In the genomic region with DNA sequence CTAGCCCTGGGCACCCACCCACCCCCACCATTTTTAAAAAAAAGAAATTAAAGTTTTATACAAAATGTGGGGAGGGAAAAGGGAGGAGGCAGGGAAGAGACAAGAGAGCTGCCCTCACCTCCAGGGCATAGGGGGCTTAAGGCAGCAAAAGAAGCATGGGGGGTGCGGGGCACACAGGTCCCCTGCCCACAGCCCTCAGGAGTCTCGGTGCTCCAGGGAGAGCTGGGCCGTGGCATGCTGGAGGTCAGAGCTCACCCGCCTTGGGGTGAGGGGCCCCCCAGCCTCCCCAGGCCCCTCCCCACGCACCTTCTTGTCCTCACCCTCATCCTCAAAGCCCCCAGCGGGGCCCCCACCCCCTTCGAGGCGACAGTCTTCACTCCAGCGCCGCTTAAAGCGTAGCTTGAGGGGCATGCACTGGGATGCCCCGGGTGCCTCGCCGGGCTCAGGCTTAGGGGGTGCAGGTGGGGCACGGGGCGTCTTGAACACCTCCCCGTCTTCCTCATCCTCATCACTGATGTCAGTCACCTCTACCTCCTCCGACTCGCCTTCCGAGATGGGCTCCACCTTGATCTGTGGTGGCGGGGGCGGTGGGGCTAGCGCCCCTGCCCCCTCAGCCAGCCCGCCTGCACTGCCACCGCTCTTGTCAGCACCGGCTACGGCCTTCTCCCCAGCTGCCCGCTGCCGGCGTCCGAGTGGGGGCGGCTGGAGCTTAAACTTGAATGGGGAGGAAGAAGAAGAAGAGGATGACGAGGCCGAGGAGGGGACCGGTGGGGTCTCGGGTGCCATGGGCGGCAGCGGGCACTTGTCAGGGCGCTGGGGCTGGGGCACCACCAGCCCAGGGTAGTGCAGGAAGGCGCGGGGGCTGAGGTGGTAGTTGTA, we compare ENCODE assay signal across 21 cellular contexts. TPM values are rescaled to one million over a fixed set of nuclear protein-coding genes. Genes with fewer than 3 reads are reported as not detected.
A peak's percentile ranks its signal among the peaks of the same experiment; 100 is the strongest.
DNase-seq lines count a peak whose midpoint lies in the region; ATAC-seq and TF ChIP-seq lines count a peak whose summit lies in the region.
"Had no signal": no experiment of that assay in that cellular context is flagged by ENCODE, and none has a peak within 500 bp of the region (broad histone marks: within the 10 kb centered on the region; RNA-seq: fewer than 3 reads in every experiment).

No MANE protein-coding gene starts in this region.

- no peak overlapping the region for H3K27ac Mint-ChIP-seq in endothelial cell (ENCODE audit: unreplicated experiment)
- H3K27ac Mint-ChIP-seq: activated CD4-positive, alpha-beta T cell treated with anti-CD3 and anti-CD28 coated beads, Interleukin-2, amount 10 ng/mL, durations not matched to agents 24 days and 14 days had no signal

- H3K4me2 ChIP-seq in SK-N-SH (peak overlapping the region; percentile 11; the same call in 1 of the 2 replicates), smooth muscle cell (no peak overlapping the region), hepatocyte (no peak overlapping the region)

- TF ChIP-seq CTCF in SK-N-SH (IDR thresholded peaks at IDR 0.05) (no peak), HEK293 (tag by site-specific recombination; IDR thresholded peaks at IDR 0.05) (no peak), dorsolateral prefrontal cortex (IDR thresholded peaks at IDR 0.05 in 54 of 56, conservative IDR thresholded peaks at IDR 0.05 in 2 of 56; ENCODE audit: low read depth in 1 of 56, partially characterized antibody in 56 of 56) (no peak), smooth muscle cell (IDR thresholded peaks at IDR 0.05; ENCODE audit: borderline replicate concordance, insufficient read depth, poor library complexity, severe bottlenecking) (no peak), hepatocyte (IDR thresholded peaks at IDR 0.05; ENCODE audit: poor library complexity) (no peak), endothelial cell (IDR thresholded peaks at IDR 0.05; ENCODE audit: unreplicated experiment) (no peak)

- H3K9me3 ChIP-seq in SK-N-SH (no peaks in the 10 kb centered on the region), HEK293 (ENCODE audit: control insufficient read depth, insufficient read depth, low read depth, low read length) (no peaks in the 10 kb centered on the region), smooth muscle cell (replicated peaks; ENCODE audit: low read depth) (no peaks in the 10 kb centered on the region), hepatocyte (ENCODE audit: low read depth) (no peaks in the 10 kb centered on the region)
- H3K9me3 ChIP-seq: thyroid gland had no signal

- H3K4me1 ChIP-seq in SK-N-SH (ENCODE audit: control insufficient read depth in 1 of 2, insufficient read depth in 2 of 2, low read depth in 1 of 2, low read length in 1 of 2) (peaks cover 30 to 46% of the 10 kb centered on the region in 2 experiments), HEK293 (ENCODE audit: control insufficient read depth, insufficient read depth, low read length) (peaks cover 31% of the 10 kb centered on the region), smooth muscle cell (ENCODE audit: low read depth) (peaks cover 20% of the 10 kb centered on the region), hepatocyte (ENCODE audit: insufficient read depth) (peaks cover 28% of the 10 kb centered on the region)

- peaks cover 57% of the 10 kb centered on the region for H3F3A ChIP-seq in SK-N-SH (replicated peaks; ENCODE audit: insufficient read depth)
- peaks cover 32% of the 10 kb centered on the region for H3F3A ChIP-seq in smooth muscle cell (ENCODE audit: low read depth)

- POLR2A ChIA-PET in SK-N-SH (lab: Yijun Ruan, JAX) (interaction anchor here (0.7 to 3.3 kb wide), 2 partner anchors 30 to 74 kb away, joined by 3 to 35 read pairs; no protein-coding TSS in a partner anchor), HEK293 (lab: Yijun Ruan, JAX) (interaction anchor here (0.6 to 13.9 kb wide), 3 partner anchors 19 to 47 kb away, joined by 3 to 242 read pairs (median 4); no protein-coding TSS in a partner anchor)

- peaks cover 4% of the 10 kb centered on the region for H3K36me3 Mint-ChIP-seq in endothelial cell (ENCODE audit: low read depth, unreplicated experiment)

- no peaks in the 10 kb centered on the region for H3K9me3 Mint-ChIP-seq in endothelial cell (ENCODE audit: unreplicated experiment)
- H3K9me3 Mint-ChIP-seq: activated CD4-positive, alpha-beta T cell treated with anti-CD3 and anti-CD28 coated beads, Interleukin-2, amount 10 ng/mL, durations not matched to agents 24 days and 14 days had no signal

- H4K20me1 ChIP-seq in SK-N-SH (ENCODE audit: insufficient read depth) (peaks cover 69% of the 10 kb centered on the region), smooth muscle cell (ENCODE audit: low read depth) (peaks cover 77% of the 10 kb centered on the region), hepatocyte (ENCODE audit: insufficient read depth, poor library complexity, severe bottlenecking) (peaks cover 44% of the 10 kb centered on the region)

- H3K9ac ChIP-seq in SK-N-SH (no peak overlapping the region), smooth muscle cell (ENCODE audit: low read depth) (no peak overlapping the region)

- H3K79me2 ChIP-seq in SK-N-SH (ENCODE audit: insufficient read depth) (peaks cover 62% of the 10 kb centered on the region), smooth muscle cell (ENCODE audit: low read depth) (peaks cover 47% of the 10 kb centered on the region), hepatocyte (peaks cover 48% of the 10 kb centered on the region)

- H3K4me3 Mint-ChIP-seq in endothelial cell (ENCODE audit: unreplicated experiment), result no peak overlapping the region
- H3K4me3 Mint-ChIP-seq: activated CD4-positive, alpha-beta T cell treated with anti-CD3 and anti-CD28 coated beads, Interleukin-2, amount 10 ng/mL, durations not matched to agents 24 days and 14 days had no signal

- TF ChIP-seq EP300 in SK-N-SH (IDR thresholded peaks at IDR 0.05; ENCODE audit: borderline replicate concordance in 1 of 2, low read depth in 1 of 2, low read length in 1 of 2), result no peak

- H3K36me3 ChIP-seq in SK-N-SH (replicated peaks in 1 of 2; ENCODE audit: control insufficient read depth in 1 of 2, insufficient read depth in 2 of 2, low read length in 1 of 2) (peaks cover 10 to 23% of the 10 kb centered on the region in 2 experiments), HEK293 (ENCODE audit: control insufficient read depth in 2 of 2, insufficient read depth in 1 of 2, low read length in 2 of 2) (peaks cover 11 to 23% of the 10 kb centered on the region in 2 experiments; a peak in 2 of 3 replicates), smooth muscle cell (ENCODE audit: low read depth) (no peaks in the 10 kb centered on the region), hepatocyte (replicated peaks; ENCODE audit: insufficient read depth, low read depth) (no peaks in the 10 kb centered on the region)

- peaks cover 40% of the 10 kb centered on the region for H3K4me1 Mint-ChIP-seq in endothelial cell (ENCODE audit: unreplicated experiment)

- no peak for TF ChIP-seq RAD21 in SK-N-SH (IDR thresholded peaks at IDR 0.05; ENCODE audit: low read length)

- H2AFZ ChIP-seq in SK-N-SH (ENCODE audit: low read depth), result no peak overlapping the region
- no peak overlapping the region for H2AFZ ChIP-seq in smooth muscle cell (ENCODE audit: low read depth)
- H2AFZ ChIP-seq in hepatocyte, result no peak overlapping the region

- DNase-seq in SK-N-SH (no peak), dorsolateral prefrontal cortex (no peak), smooth muscle cell (lab: John Stamatoyannopoulos, UW; ENCODE audit: unreplicated experiment) (no peak), hepatocyte (ENCODE audit: low spot score) (no peak), endothelial cell (ENCODE audit: low spot score) (no peak)
- no peak for DNase-seq in NK-92 treated with Interleukin-12 subunit alpha and Interleukin-12 subunit beta, amount 100 ng/mL, for 24 hours (lab: John Stamatoyannopoulos, UW)
- DNase-seq: 8988T; activated CD4-positive, alpha-beta T cell treated with anti-CD3 and anti-CD28 coated beads, Interleukin-2, amount 10 ng/mL, durations not matched to agents 24 days and 14 days; activated naive CD4-positive, alpha-beta T cell treated with anti-CD3 and anti-CD28 coated beads, Interleukin-2, amount 50 U/mL, for 16 hours; C1 segment of cervical spinal cord; HCEC 1CT; Kasumi-1; NCI-H1105 treated with DMSO at 0.1 percent for 48 hours; NCI-H2171 treated with DMSO at 0.1 percent for 48 hours; NCI-H82; stimulated activated CD4-positive, alpha-beta T cell treated with anti-CD3 and anti-CD28 coated beads, Interleukin-4, amount 100 ng/mL, for 4 hours; stimulated activated CD8-positive, alpha-beta memory T cell treated with anti-CD3 and anti-CD28 coated beads, Interleukin-4, amount 100 ng/mL, for 48 hours; thyroid gland had no signal

- 94% methylated on average over 35 of the region's 41 CpGs for WGBS in SK-N-SH (ENCODE audit: low lambda C conversion rate)
- WGBS in smooth muscle cell (ENCODE audit: low lambda C conversion rate), result 97% methylated on average over 40 of the region's 41 CpGs
- 93% methylated on average over 29 of the region's 41 CpGs for WGBS in hepatocyte (ENCODE audit: low lambda C conversion rate, missing lambda C conversion rate)

- peaks cover 23% of the 10 kb centered on the region for H3K27me3 Mint-ChIP-seq in endothelial cell (ENCODE audit: unreplicated experiment)
- H3K27me3 Mint-ChIP-seq: activated CD4-positive, alpha-beta T cell treated with anti-CD3 and anti-CD28 coated beads, Interleukin-2, amount 10 ng/mL, durations not matched to agents 24 days and 14 days had no signal

- H3K27ac ChIP-seq in SK-N-SH (ENCODE audit: low read depth in 2 of 2, low read length in 1 of 2), result peak overlapping the region in 1 of 2 experiments; percentile 38; a peak in 2 of 4 replicates
- no peak overlapping the region for H3K27ac ChIP-seq in HEK293 (ENCODE audit: extremely low read depth, low read depth, low read length)
- H3K27ac ChIP-seq in dorsolateral prefrontal cortex, result peak overlapping the region in 57 of 59 donors; percentile 24 to 100 (median 99)
- peak overlapping the region; percentile 68 for H3K27ac ChIP-seq in smooth muscle cell (ENCODE audit: low read depth)
- no peak overlapping the region for H3K27ac ChIP-seq in hepatocyte

- ATAC-seq in SK-N-SH treated with all-trans-retinoic acid at 6 μM for 48 hours, result no peak
- ATAC-seq: Panc1 had no signal

- CTCF ChIA-PET in SK-N-SH (lab: Yijun Ruan, JAX), result interaction anchor here (1.2 to 14.8 kb wide), 3 partner anchors 31 to 74 kb away, joined by 4 to 205 read pairs (median 51); no protein-coding TSS in a partner anchor
- CTCF ChIA-PET in HEK293 (lab: Yijun Ruan, JAX), result interaction anchor here (0.5 to 11.8 kb wide), 3 partner anchors 10 to 48 kb away, joined by 3 to 276 read pairs (median 4); no protein-coding TSS in a partner anchor

- no peaks in the 10 kb centered on the region for H3K9me2 ChIP-seq in SK-N-SH
- H3K9me2 ChIP-seq in hepatocyte (replicated peaks; ENCODE audit: insufficient read depth), result no peaks in the 10 kb centered on the region

- H3K27me3 ChIP-seq in SK-N-SH (ENCODE audit: insufficient read depth) (no peaks in the 10 kb centered on the region), dorsolateral prefrontal cortex (no peaks in the 10 kb centered on the region), smooth muscle cell (ENCODE audit: low read depth) (no peaks in the 10 kb centered on the region), hepatocyte (no peaks in the 10 kb centered on the region)
- H3K27me3 ChIP-seq: thyroid gland had no signal

- H3K4me3 ChIP-seq in SK-N-SH (ENCODE audit: low read depth in 2 of 2, low read length in 1 of 2), result no peak overlapping the region
- H3K4me3 ChIP-seq in HEK293 (ENCODE audit: low read depth, low read length), result no peak overlapping the region
- H3K4me3 ChIP-seq in dorsolateral prefrontal cortex, result peak overlapping the region in 13 of 59 donors; percentile 4 to 99 (median 31)
- H3K4me3 ChIP-seq in smooth muscle cell, result no peak overlapping the region
- H3K4me3 ChIP-seq in hepatocyte, result no peak overlapping the region
- H3K4me3 ChIP-seq: thyroid gland had no signal

- intact Hi-C loops in dorsolateral prefrontal cortex (cut with DNase I), result loop anchor here in 1 of 2 donors (5.0 to 10.0 kb wide), 3 partner anchors 49 to 176 kb away; partner anchors contain the start of gene LIPE

RNA-seq across cellular contexts. Expression of gene GSK3A, which starts 6.1 kb away (rescaled TPM):
- polyA plus RNA-seq in SK-N-SH (2012; rRNA removed) (42.1 and 47.2 TPM in 2 replicates), smooth muscle cell (34.6 and 39.0 TPM in 2 replicates), hepatocyte (36.6 and 38.8 TPM in 2 replicates)
- polyA plus RNA-seq in SK-N-SH (2012; cell fraction: cytosol; rRNA removed), result 26.1 and 35.6 TPM in 2 replicates
- 27.6 and 44.6 TPM in 2 replicates for polyA plus RNA-seq in SK-N-SH (2012; cell fraction: nucleus; rRNA removed)
- total RNA-seq in dorsolateral prefrontal cortex (100 to 1,000 TPM in 36 of 120 experiments, 10 to 100 TPM in 84; 60.1 to 130 (median 91.3) TPM), smooth muscle cell (26.0 and 27.4 TPM in 2 replicates), hepatocyte (31.2 and 32.2 TPM in 2 replicates), endothelial cell (ENCODE audit: unreplicated experiment) (54.4 TPM)

RNA-seq across cellular contexts. Expression of gene ERF, which starts 6.4 kb away (rescaled TPM):
- polyA plus RNA-seq in SK-N-SH (2012; rRNA removed), result 89.6 and 94.5 TPM in 2 replicates
- polyA plus RNA-seq in SK-N-SH (2012; cell fraction: cytosol; rRNA removed), result 38.5 and 54.1 TPM in 2 replicates
- polyA plus RNA-seq in SK-N-SH (2012; cell fraction: nucleus; rRNA removed), result 101 and 184 TPM in 2 replicates
- 100 to 1,000 TPM in 3 of 120 experiments, 10 to 100 TPM in 117; 22.2 to 145 (median 47.8) TPM for total RNA-seq in dorsolateral prefrontal cortex
- 20.5 and 43.9 TPM in 2 replicates for total RNA-seq in smooth muscle cell
- 14.2 and 14.9 TPM in 2 replicates for polyA plus RNA-seq in smooth muscle cell
- 32.6 and 47.1 TPM in 2 replicates for total RNA-seq in hepatocyte
- 20.4 and 24.4 TPM in 2 replicates for polyA plus RNA-seq in hepatocyte
- total RNA-seq in endothelial cell (ENCODE audit: unreplicated experiment), result 109 TPM

RNA-seq across cellular contexts. Expression of gene CIC, which starts 20.5 kb away (rescaled TPM):
- polyA plus RNA-seq in SK-N-SH (2012; rRNA removed), result 8.6 and 16.9 TPM in 2 replicates
- 7.7 and 12.5 TPM in 2 replicates for polyA plus RNA-seq in SK-N-SH (2012; cell fraction: cytosol; rRNA removed)
- 67.2 and 121 TPM in 2 replicates for polyA plus RNA-seq in SK-N-SH (2012; cell fraction: nucleus; rRNA removed)
- 100 to 1,000 TPM in 70 of 120 experiments, 10 to 100 TPM in 50; 76.5 to 169 (median 103) TPM for total RNA-seq in dorsolateral prefrontal cortex
- total RNA-seq in smooth muscle cell, result 12.6 and 13.6 TPM in 2 replicates
- polyA plus RNA-seq in smooth muscle cell, result 18.4 and 19.5 TPM in 2 replicates
- total RNA-seq in hepatocyte, result 14.3 and 17.4 TPM in 2 replicates
- polyA plus RNA-seq in hepatocyte, result 19.3 and 23.2 TPM in 2 replicates
- total RNA-seq in endothelial cell (ENCODE audit: unreplicated experiment), result 85.7 TPM

RNA-seq across cellular contexts. Expression of gene ZNF526, which starts 28.4 kb away (rescaled TPM):
- polyA plus RNA-seq in SK-N-SH (2012; rRNA removed), result 3.5 and 4.0 TPM in 2 replicates
- 1.7 and 2.6 TPM in 2 replicates for polyA plus RNA-seq in SK-N-SH (2012; cell fraction: cytosol; rRNA removed)
- 3.4 and 4.3 TPM in 2 replicates for polyA plus RNA-seq in SK-N-SH (2012; cell fraction: nucleus; rRNA removed)
- 10 to 100 TPM in 3 of 120 experiments, 1 to 10 TPM in 117; 5.3 to 12.0 (median 7.5) TPM for total RNA-seq in dorsolateral prefrontal cortex
- 5.0 and 5.9 TPM in 2 replicates for total RNA-seq in smooth muscle cell
- polyA plus RNA-seq in smooth muscle cell, result 12.0 and 12.1 TPM in 2 replicates
- total RNA-seq in hepatocyte, result 4.9 and 5.1 TPM in 2 replicates
- 8.6 and 9.7 TPM in 2 replicates for polyA plus RNA-seq in hepatocyte
- 13.9 TPM for total RNA-seq in endothelial cell (ENCODE audit: unreplicated experiment)

RNA-seq across cellular contexts. Expression of gene DEDD2, which starts 31.0 kb away (rescaled TPM):
- polyA plus RNA-seq in SK-N-SH (2012; rRNA removed), result 30.2 and 31.1 TPM in 2 replicates
- polyA plus RNA-seq in SK-N-SH (2012; cell fraction: cytosol; rRNA removed), result 15.7 and 23.9 TPM in 2 replicates
- polyA plus RNA-seq in SK-N-SH (2012; cell fraction: nucleus; rRNA removed), result 29.2 and 30.8 TPM in 2 replicates
- 10 to 100 TPM; 24.6 to 71.4 (median 34.2) TPM for total RNA-seq in dorsolateral prefrontal cortex
- total RNA-seq in smooth muscle cell, result 12.6 and 35.4 TPM in 2 replicates
- polyA plus RNA-seq in smooth muscle cell, result 22.4 and 23.4 TPM in 2 replicates
- 34.2 and 38.6 TPM in 2 replicates for total RNA-seq in hepatocyte
- polyA plus RNA-seq in hepatocyte, result 37.8 and 38.6 TPM in 2 replicates
- total RNA-seq in endothelial cell (ENCODE audit: unreplicated experiment), result 27.1 TPM

Comparison
In these comparisons a context has a peak if more than half of its experiments do, and no peak if none do; other contexts are left out.
1. H3K27ac ChIP-seq: peak in dorsolateral prefrontal cortex (57 of 59) and smooth muscle cell (single experiment); none in HEK293 (single experiment) and hepatocyte (single experiment).